In genomic region chr5:5359623-5360022, GRCh38 we compare ENCODE assay signal across 29 cellular contexts.
"Had no signal": no experiment of that assay in that cellular context is flagged by ENCODE, and none has a peak within 500 bp of the region (broad histone marks: within the 10 kb centered on the region; RNA-seq: fewer than 3 reads in every experiment).

No MANE protein-coding gene starts in this region.

- H3K4me1 Mint-ChIP-seq: stimulated activated memory B cell treated with anti-CD40 and anti-IgM and Interleukin-4, amounts not matched to agents 10 μg/mL and 1 μg/mL and 100 μg/mL, for 72 hours; stimulated activated naive CD8-positive, alpha-beta T cell treated with anti-CD3 and anti-CD28 coated beads, Interleukin-15, amount 100 ng/mL, for 72 hours had no signal

- H3K36me3 ChIP-seq: neural progenitor cell, ovary, spleen, thoracic aorta, thyroid gland, tibial nerve, upper lobe of left lung, vagina had no signal

- H3K79me2 ChIP-seq: parathyroid adenoma had no signal

- H3K9ac ChIP-seq: neural progenitor cell, parathyroid adenoma had no signal

- H3K4me2 ChIP-seq: neural progenitor cell, smooth muscle cell had no signal

- H3K9me3 ChIP-seq: ovary, psoas muscle, spleen, thoracic aorta, thyroid gland, tibial nerve, upper lobe of left lung, vagina had no signal

- H3K27me3 Mint-ChIP-seq: naive thymus-derived CD8-positive, alpha-beta T cell; natural killer cell treated with Interleukin-12 subunit alpha and Interleukin-12 subunit beta and Interleukin-15 and Interleukin-18, amount 100 ng/mL, for 72 hours; progenitor cell of endocrine pancreas; stimulated activated memory B cell treated with anti-CD40 and anti-IgM and Interleukin-4, amounts not matched to agents 10 μg/mL and 1 μg/mL and 100 μg/mL, for 72 hours; stimulated activated naive CD8-positive, alpha-beta T cell treated with anti-CD3 and anti-CD28 coated beads, Interleukin-15, amount 100 ng/mL, for 72 hours had no signal

- ATAC-seq: naive thymus-derived CD8-positive, alpha-beta T cell; natural killer cell treated with Interleukin-12 subunit alpha and Interleukin-12 subunit beta and Interleukin-15 and Interleukin-18, amount 100 ng/mL, for 72 hours; psoas muscle; right cardiac atrium; sciatic nerve; stimulated activated memory B cell treated with anti-CD40 and anti-IgM and Interleukin-4, amounts not matched to agents 10 μg/mL and 1 μg/mL and 100 μg/mL, for 72 hours; stimulated activated naive CD8-positive, alpha-beta T cell treated with anti-CD3 and anti-CD28 coated beads, Interleukin-15, amount 100 ng/mL, for 72 hours; stimulated activated naive CD8-positive, alpha-beta T cell treated with anti-CD3 and anti-CD28 coated beads, Interleukin-15, Interleukin-2, amounts not matched to agents 100 U/mL and 50 U/mL, for 24 hours had no signal

- H3K36me3 Mint-ChIP-seq: naive thymus-derived CD8-positive, alpha-beta T cell; natural killer cell treated with Interleukin-12 subunit alpha and Interleukin-12 subunit beta and Interleukin-15 and Interleukin-18, amount 100 ng/mL, for 72 hours; stimulated activated memory B cell treated with anti-CD40 and anti-IgM and Interleukin-4, amounts not matched to agents 10 μg/mL and 1 μg/mL and 100 μg/mL, for 72 hours had no signal

- H2AFZ ChIP-seq: neural progenitor cell, parathyroid adenoma had no signal

- H3K9me3 Mint-ChIP-seq: naive thymus-derived CD8-positive, alpha-beta T cell; natural killer cell treated with Interleukin-12 subunit alpha and Interleukin-12 subunit beta and Interleukin-15 and Interleukin-18, amount 100 ng/mL, for 72 hours; neural progenitor cell; stimulated activated memory B cell treated with anti-CD40 and anti-IgM and Interleukin-4, amounts not matched to agents 10 μg/mL and 1 μg/mL and 100 μg/mL, for 72 hours; stimulated activated naive CD8-positive, alpha-beta T cell treated with anti-CD3 and anti-CD28 coated beads, Interleukin-15, amount 100 ng/mL, for 72 hours had no signal

- DNase-seq: naive thymus-derived CD8-positive, alpha-beta T cell; occipital lobe; ovary; psoas muscle; right cardiac atrium; spleen; stimulated activated CD4-positive, alpha-beta T cell treated with anti-CD3 and anti-CD28 coated beads, Interleukin-12 subunit alpha, Interleukin-12 subunit beta, amount 100 ng/mL, for 4 hours; stimulated activated CD4-positive, alpha-beta T cell treated with anti-CD3 and anti-CD28 coated beads, Interleukin-1b, Interleukin-23, amount 100 ng/mL, for 48 hours; stimulated activated CD4-positive, alpha-beta T cell treated with anti-CD3 and anti-CD28 coated beads, Interleukin-4, amount 100 ng/mL, for 1 hour; stimulated activated CD4-positive, alpha-beta T cell treated with anti-CD3 and anti-CD28 coated beads, Interleukin-4, amount 100 ng/mL, for 4 hours; stimulated activated CD8-positive, alpha-beta memory T cell treated with anti-CD3 and anti-CD28 coated beads, Interleukin-4, amount 100 ng/mL, for 48 hours; stimulated activated naive CD4-positive, alpha-beta T cell; stimulated activated naive CD8-positive, alpha-beta T cell treated with anti-CD3 and anti-CD28 coated beads, Interleukin-15, amount 100 ng/mL, for 72 hours; stimulated activated naive CD8-positive, alpha-beta T cell treated with anti-CD3 and anti-CD28 coated beads, Interleukin-15, Interleukin-2, amounts not matched to agents 100 U/mL and 50 U/mL, for 24 hours; thyroid gland; trophoblast cell; upper lobe of left lung had no signal

- H3K4me1 ChIP-seq: parathyroid adenoma, psoas muscle, spleen, thyroid gland, tibial nerve, upper lobe of left lung, vagina had no signal

- H3K27ac ChIP-seq: neural progenitor cell, ovary, parathyroid adenoma, psoas muscle, skin epidermis, spleen, thoracic aorta, thyroid gland, tibial nerve, upper lobe of left lung, vagina had no signal

- H3K27me3 ChIP-seq: neural progenitor cell, ovary, spleen, thyroid gland, tibial nerve, upper lobe of left lung, vagina had no signal

- H3K27ac Mint-ChIP-seq: naive thymus-derived CD8-positive, alpha-beta T cell; natural killer cell treated with Interleukin-12 subunit alpha and Interleukin-12 subunit beta and Interleukin-15 and Interleukin-18, amount 100 ng/mL, for 72 hours; progenitor cell of endocrine pancreas; stimulated activated memory B cell treated with anti-CD40 and anti-IgM and Interleukin-4, amounts not matched to agents 10 μg/mL and 1 μg/mL and 100 μg/mL, for 72 hours; stimulated activated naive CD8-positive, alpha-beta T cell treated with anti-CD3 and anti-CD28 coated beads, Interleukin-15, amount 100 ng/mL, for 72 hours had no signal

- H3K4me3 Mint-ChIP-seq: naive thymus-derived CD8-positive, alpha-beta T cell; natural killer cell treated with Interleukin-12 subunit alpha and Interleukin-12 subunit beta and Interleukin-15 and Interleukin-18, amount 100 ng/mL, for 72 hours; neural progenitor cell; stimulated activated memory B cell treated with anti-CD40 and anti-IgM and Interleukin-4, amounts not matched to agents 10 μg/mL and 1 μg/mL and 100 μg/mL, for 72 hours; stimulated activated naive CD8-positive, alpha-beta T cell treated with anti-CD3 and anti-CD28 coated beads, Interleukin-15, amount 100 ng/mL, for 72 hours had no signal

- FAIRE-seq: urothelium cell line had no signal

- H3K4me3 ChIP-seq: neural progenitor cell, ovary, psoas muscle, skin epidermis, smooth muscle cell, spleen, thoracic aorta, thyroid gland, tibial nerve, upper lobe of left lung, vagina had no signal
